Comparison of ENCODE assay signal across 1 cellular context in genomic region chr6:139291813-139292619, GRCh38.
TF ChIP-seq lines count a peak whose summit lies in the region.

TXLNB (minus strand) TSS chr6:139291998; CDS start chr6:139288899, 3,099 bp downstream.

TF ChIP-seq in GM12878, 131 proteins besides CTCF, POLR2A, EP300 and RAD21 (continued from another document):
- TF ChIP-seq SPI1 (IDR thresholded peaks at IDR 0.05; ENCODE audit: borderline replicate concordance, insufficient read depth, low read depth, low read length), result no peak
- no peak for TF ChIP-seq SUPT20H (IDR thresholded peaks at IDR 0.05; ENCODE audit: borderline replicate concordance, control insufficient read depth, low read depth, low read length)
- TF ChIP-seq GATAD2B (conservative IDR thresholded peaks at IDR 0.05; ENCODE audit: low read depth), result peak; percentile 83
- TF ChIP-seq DPF2 (IDR thresholded peaks at IDR 0.05), result peak; percentile 74
- TF ChIP-seq E4F1 (IDR thresholded peaks at IDR 0.05; ENCODE audit: borderline replicate concordance, partially characterized antibody), result no peak
- peak; percentile 73 for TF ChIP-seq RELA (IDR thresholded peaks at IDR 0.05; ENCODE audit: borderline replicate concordance, partially characterized antibody)
- peak; percentile 37; the same call in 1 of the 3 replicates for TF ChIP-seq POU2F2 (IDR thresholded peaks at IDR 0.05; ENCODE audit: borderline replicate concordance, low read depth, low read length)
- peak; percentile 89 for TF ChIP-seq CBX5 (IDR thresholded peaks at IDR 0.05; ENCODE audit: low read depth)
- TF ChIP-seq ATF7 (IDR thresholded peaks at IDR 0.05; ENCODE audit: low read depth), result peak; percentile 75
- TF ChIP-seq NR2C2 (IDR thresholded peaks at IDR 0.05; ENCODE audit: borderline replicate concordance, control insufficient read depth, insufficient read length, low read depth), result no peak
- no peak for TF ChIP-seq NFYA (IDR thresholded peaks at IDR 0.05; ENCODE audit: borderline replicate concordance, low read depth, low read length)
- no peak for TF ChIP-seq SMAD1 (IDR thresholded peaks at IDR 0.05; ENCODE audit: low read depth, partially characterized antibody)
- no peak; the same call in 1 of the 2 replicates for TF ChIP-seq TCF12 (IDR thresholded peaks at IDR 0.05; ENCODE audit: low read depth, low read length)
- no peak for TF ChIP-seq SRF (IDR thresholded peaks at IDR 0.05; ENCODE audit: low read depth in 2 of 2, low read length in 2 of 2)
- TF ChIP-seq CBFB (IDR thresholded peaks at IDR 0.05; ENCODE audit: low read depth), result peak; percentile 62; the same call in 1 of the 2 replicates
- TF ChIP-seq KAT2A (conservative IDR thresholded peaks at IDR 0.05; ENCODE audit: control insufficient read depth, low read depth, low read length), result no peak
- TF ChIP-seq NBN (IDR thresholded peaks at IDR 0.05), result peak; percentile 99
- TF ChIP-seq PAX5 (IDR thresholded peaks at IDR 0.05; ENCODE audit: borderline replicate concordance, low read depth, low read length), result peak; percentile 33; the same call in 1 of the 2 replicates
- TF ChIP-seq MLLT1 (IDR thresholded peaks at IDR 0.05), result peak; percentile 93
- TF ChIP-seq NR2F1 (conservative IDR thresholded peaks at IDR 0.05), result no peak
- 0 out of 2 replicates have a peak, but pooled peaks have one; percentile 42 for TF ChIP-seq BMI1 (IDR thresholded peaks at IDR 0.05; ENCODE audit: borderline replicate concordance)
- peak; percentile 43; the same call in 1 of the 2 replicates for TF ChIP-seq BACH1 (IDR thresholded peaks at IDR 0.05; ENCODE audit: borderline replicate concordance)
- no peak for TF ChIP-seq TCF7 (IDR thresholded peaks at IDR 0.05; ENCODE audit: borderline replicate concordance)
- no peak for TF ChIP-seq ATF3 (IDR thresholded peaks at IDR 0.05; ENCODE audit: borderline replicate concordance, extremely low read depth, low read depth, low read length)
- TF ChIP-seq SMC3 (IDR thresholded peaks at IDR 0.05; ENCODE audit: borderline replicate concordance, low read length), result no peak
- no peak for TF ChIP-seq SIN3A (IDR thresholded peaks at IDR 0.05; ENCODE audit: low read depth, low read length)
- TF ChIP-seq EED (IDR thresholded peaks at IDR 0.05; ENCODE audit: low read depth), result peak; percentile 92
- TF ChIP-seq PKNOX1 (IDR thresholded peaks at IDR 0.05), result no peak; the same call in 1 of the 2 replicates
- TF ChIP-seq ZNF217 (IDR thresholded peaks at IDR 0.05), result peak; percentile 10; the same call in 1 of the 2 replicates
- TF ChIP-seq TARDBP (IDR thresholded peaks at IDR 0.05; ENCODE audit: borderline replicate concordance), result no peak
- TF ChIP-seq ZNF207 (IDR thresholded peaks at IDR 0.05; ENCODE audit: borderline replicate concordance), result no peak
- no peak for TF ChIP-seq FOS (IDR thresholded peaks at IDR 0.05; ENCODE audit: borderline replicate concordance, extremely low read depth, insufficient read length)
- TF ChIP-seq IKZF2 (IDR thresholded peaks at IDR 0.05), result peak; percentile 95 to 98
- no peak for TF ChIP-seq HDAC2 (IDR thresholded peaks at IDR 0.05)
- no peak for TF ChIP-seq KDM1A (IDR thresholded peaks at IDR 0.05; ENCODE audit: borderline replicate concordance)
- peak; percentile 49; the same call in 1 of the 2 replicates for TF ChIP-seq FOXK2 (IDR thresholded peaks at IDR 0.05)
- TF ChIP-seq NR2C1 (IDR thresholded peaks at IDR 0.05), result no peak
- TF ChIP-seq REST (IDR thresholded peaks at IDR 0.05; ENCODE audit: low read depth, low read length), result no peak
- no peak for TF ChIP-seq NFXL1 (IDR thresholded peaks at IDR 0.05; ENCODE audit: borderline replicate concordance)
- peak; percentile 75 for TF ChIP-seq MTA2 (IDR thresholded peaks at IDR 0.05; ENCODE audit: low read depth)
- no peak for TF ChIP-seq BCL11A (IDR thresholded peaks at IDR 0.05; ENCODE audit: low read depth, low read length)
- no peak for TF ChIP-seq E2F8 (IDR thresholded peaks at IDR 0.05; ENCODE audit: low read depth, partially characterized antibody)
- TF ChIP-seq ETV6 (conservative IDR thresholded peaks at IDR 0.05 in 1 of 2, IDR thresholded peaks at IDR 0.05 in 1 of 2; ENCODE audit: borderline replicate concordance in 1 of 2, low read depth in 1 of 2), result peak in 1 of 2 experiments; percentile 83; a peak in 2 of 4 replicates
- TF ChIP-seq USF1 (IDR thresholded peaks at IDR 0.05; ENCODE audit: borderline replicate concordance, extremely low read length, insufficient read depth, low read depth, low read length), result no peak
- TF ChIP-seq RELB (IDR thresholded peaks at IDR 0.05; ENCODE audit: low read depth), result peak; percentile 92
- TF ChIP-seq ZNF384 (IDR thresholded peaks at IDR 0.05; ENCODE audit: borderline replicate concordance, low read depth, low read length), result peak; percentile 14; the same call in 1 of the 2 replicates
- peak; percentile 29; the same call in 1 of the 2 replicates for TF ChIP-seq RFX5 (IDR thresholded peaks at IDR 0.05; ENCODE audit: low read depth, low read length)
- no peak for TF ChIP-seq WRNIP1 (IDR thresholded peaks at IDR 0.05; ENCODE audit: borderline replicate concordance, low read depth, low read length)
- TF ChIP-seq MXI1 (IDR thresholded peaks at IDR 0.05; ENCODE audit: low read depth, low read length), result peak; percentile 11; the same call in 1 of the 2 replicates
